Comparison of ENCODE assay signal across 9 cellular contexts in genomic region chr5:132436936-132437335, GRCh38. TPM values are rescaled to one million over a fixed set of nuclear protein-coding genes. Genes with fewer than 3 reads are reported as not detected.
DNase-seq lines count a peak whose midpoint lies in the region; ATAC-seq and TF ChIP-seq lines count a peak whose summit lies in the region.
"Had no signal": no experiment of that assay in that cellular context is flagged by ENCODE, and none has a peak within 500 bp of the region (broad histone marks: within the 10 kb centered on the region; RNA-seq: fewer than 3 reads in every experiment).

No MANE protein-coding gene starts in this region.

- intact Hi-C loops in lower lobe of right lung (cut with DNase I) = no loop called here

- H3K4me1 ChIP-seq in lower lobe of right lung (peaks cover 97% of the 10 kb centered on the region), subcutaneous abdominal adipose tissue (ENCODE audit: control insufficient read depth in 5 of 5, insufficient read depth in 5 of 5, low read length in 5 of 5) (peaks cover 23 to 66% (median 51%) of the 10 kb centered on the region in 5 donors)

- no peak overlapping the region for H3K4me3 ChIP-seq in lower lobe of right lung
- no peak overlapping the region for H3K4me3 ChIP-seq in subcutaneous abdominal adipose tissue (ENCODE audit: low read depth in 1 of 5, low read length in 5 of 5)
- H3K4me3 ChIP-seq in foreskin fibroblast (ENCODE audit: low read depth in 1 of 2, low read length in 2 of 2) = no peak overlapping the region

- peak overlapping the region; percentile 89 for H3K27ac Mint-ChIP-seq in activated CD4-positive, alpha-beta T cell treated with anti-CD3 and anti-CD28 coated beads, Interleukin-2, amount 10 ng/mL, durations not matched to agents 7 days and 5 days
- peak overlapping the region; percentile 87 for H3K27ac Mint-ChIP-seq in activated CD4-positive, alpha-beta memory T cell treated with anti-CD3 and anti-CD28 coated beads, Interleukin-2, amount 10 ng/mL, durations not matched to agents 7 days and 5 days

- H3K36me3 ChIP-seq in lower lobe of right lung (no peaks in the 10 kb centered on the region), subcutaneous abdominal adipose tissue (ENCODE audit: control insufficient read depth in 5 of 5, insufficient read depth in 5 of 5, low read length in 5 of 5) (peaks cover 0 to 6% (median 4%) of the 10 kb centered on the region in 5 donors)

- no peak for DNase-seq in activated CD4-positive, alpha-beta T cell treated with anti-CD3 and anti-CD28 coated beads, Interleukin-2, amount 10 ng/mL, durations not matched to agents 7 days and 5 days
- DNase-seq in activated CD4-positive, alpha-beta T cell treated with anti-CD3 and anti-CD28 coated beads, Interleukin-2, amount 50 U/mL, for 1 hour = no peak
- DNase-seq in activated CD4-positive, alpha-beta memory T cell treated with anti-CD3 and anti-CD28 coated beads, Interleukin-2, amount 10 ng/mL, durations not matched to agents 7 days and 5 days = no peak
- no peak for DNase-seq in lower lobe of right lung
- DNase-seq in amniotic stem cell (lab: John Stamatoyannopoulos, UW) = no peak
- no peak for DNase-seq in foreskin fibroblast

- no peaks in the 10 kb centered on the region for H3K27me3 ChIP-seq in lower lobe of right lung (ENCODE audit: low read depth)
- H3K27me3 ChIP-seq in subcutaneous abdominal adipose tissue (ENCODE audit: control insufficient read depth in 5 of 5, insufficient read depth in 4 of 5, low read length in 5 of 5) = no peaks in the 10 kb centered on the region

- H3K9me3 Mint-ChIP-seq in activated CD4-positive, alpha-beta T cell treated with anti-CD3 and anti-CD28 coated beads, Interleukin-2, amount 10 ng/mL, durations not matched to agents 7 days and 5 days = no peaks in the 10 kb centered on the region
- H3K9me3 Mint-ChIP-seq in activated CD4-positive, alpha-beta memory T cell treated with anti-CD3 and anti-CD28 coated beads, Interleukin-2, amount 10 ng/mL, durations not matched to agents 7 days and 5 days = no peaks in the 10 kb centered on the region

- H3K27ac ChIP-seq in lower lobe of right lung = peak overlapping the region; percentile 75
- peak overlapping the region; percentile 89 for H3K27ac ChIP-seq in subcutaneous abdominal adipose tissue (ENCODE audit: low read depth, low read length)

- CTCF ChIA-PET in activated CD4-positive, alpha-beta T cell treated with anti-CD3 and anti-CD28 coated beads, Interleukin-2, amount 10 ng/mL, durations not matched to agents 7 days and 5 days (lab: Charles Lee) = interaction anchor here (0.8 to 5.2 kb wide), 7 partner anchors 10 to 41 kb away, joined by 3 to 26 read pairs (median 5); no protein-coding TSS in a partner anchor
- CTCF ChIA-PET in activated CD4-positive, alpha-beta memory T cell treated with anti-CD3 and anti-CD28 coated beads, Interleukin-2, amount 10 ng/mL, durations not matched to agents 7 days and 5 days (lab: Charles Lee) = interaction anchor here (1.0 to 5.3 kb wide), 4 partner anchors 10 to 54 kb away, joined by 3 to 44 read pairs (median 6); partner anchors contain the start of gene IRF1

- peak overlapping the region in 4 of 5 donors; percentile 1 to 44 (median 24) for H3K9ac ChIP-seq in subcutaneous abdominal adipose tissue (ENCODE audit: low read length in 5 of 5)

- TF ChIP-seq CTCF in lower lobe of right lung (IDR thresholded peaks at IDR 0.05) (no peak), foreskin fibroblast (IDR thresholded peaks at IDR 0.05; ENCODE audit: low read depth, low read length) (no peak)

- H3K9me3 ChIP-seq in lower lobe of right lung = no peaks in the 10 kb centered on the region
- H3K9me3 ChIP-seq in subcutaneous abdominal adipose tissue (ENCODE audit: control insufficient read depth in 5 of 5, low read length in 5 of 5) = no peaks in the 10 kb centered on the region

- POLR2A ChIA-PET in activated CD4-positive, alpha-beta T cell treated with anti-CD3 and anti-CD28 coated beads, Interleukin-2, amount 10 ng/mL, durations not matched to agents 7 days and 5 days (lab: Charles Lee) = no interaction called here
- POLR2A ChIA-PET in activated CD4-positive, alpha-beta memory T cell treated with anti-CD3 and anti-CD28 coated beads, Interleukin-2, amount 10 ng/mL, durations not matched to agents 7 days and 5 days (lab: Charles Lee) = interaction anchor here (1.0 to 7.1 kb wide), 10 partner anchors 10 to 59 kb away, joined by 4 to 85 read pairs (median 8); partner anchors contain the start of gene IRF1

- H3K27me3 Mint-ChIP-seq in activated CD4-positive, alpha-beta T cell treated with anti-CD3 and anti-CD28 coated beads, Interleukin-2, amount 10 ng/mL, durations not matched to agents 7 days and 5 days = no peaks in the 10 kb centered on the region
- no peaks in the 10 kb centered on the region for H3K27me3 Mint-ChIP-seq in activated CD4-positive, alpha-beta memory T cell treated with anti-CD3 and anti-CD28 coated beads, Interleukin-2, amount 10 ng/mL, durations not matched to agents 7 days and 5 days

- peaks cover 88% of the 10 kb centered on the region for H3K4me1 Mint-ChIP-seq in activated CD4-positive, alpha-beta T cell treated with anti-CD3 and anti-CD28 coated beads, Interleukin-2, amount 10 ng/mL, durations not matched to agents 7 days and 5 days
- H3K4me1 Mint-ChIP-seq in activated CD4-positive, alpha-beta memory T cell treated with anti-CD3 and anti-CD28 coated beads, Interleukin-2, amount 10 ng/mL, durations not matched to agents 7 days and 5 days = peaks cover 82% of the 10 kb centered on the region

- H3K4me3 Mint-ChIP-seq in activated CD4-positive, alpha-beta T cell treated with anti-CD3 and anti-CD28 coated beads, Interleukin-2, amount 10 ng/mL, durations not matched to agents 7 days and 5 days = no peak overlapping the region
- peak overlapping the region; percentile 54 for H3K4me3 Mint-ChIP-seq in activated CD4-positive, alpha-beta memory T cell treated with anti-CD3 and anti-CD28 coated beads, Interleukin-2, amount 10 ng/mL, durations not matched to agents 7 days and 5 days

- ATAC-seq in lower lobe of right lung (no peak), GM19023 (IDR thresholded peaks at IDR 0.05; ENCODE audit: unreplicated experiment) (no peak)
- ATAC-seq: Panc1 had no signal

- H3K36me3 Mint-ChIP-seq in activated CD4-positive, alpha-beta T cell treated with anti-CD3 and anti-CD28 coated beads, Interleukin-2, amount 10 ng/mL, durations not matched to agents 7 days and 5 days (ENCODE audit: low read depth) = peaks cover 70% of the 10 kb centered on the region
- H3K36me3 Mint-ChIP-seq in activated CD4-positive, alpha-beta memory T cell treated with anti-CD3 and anti-CD28 coated beads, Interleukin-2, amount 10 ng/mL, durations not matched to agents 7 days and 5 days (ENCODE audit: low read depth) = peaks cover 58% of the 10 kb centered on the region

RNA-seq across cellular contexts. Expression of gene IRF1, which starts 53.6 kb away (rescaled TPM):
- 100 to 1,000 TPM; 289 to 302 TPM for total RNA-seq in activated CD4-positive, alpha-beta T cell treated with anti-CD3 and anti-CD28 coated beads, Interleukin-2, amount 10 ng/mL, durations not matched to agents 7 days and 5 days
- 100 to 1,000 TPM; 231 to 239 TPM for total RNA-seq in activated CD4-positive, alpha-beta memory T cell treated with anti-CD3 and anti-CD28 coated beads, Interleukin-2, amount 10 ng/mL, durations not matched to agents 7 days and 5 days
- total RNA-seq in lower lobe of right lung = 81.2 TPM
